ENCODE assay signal across 18 cellular contexts in the genomic region with DNA sequence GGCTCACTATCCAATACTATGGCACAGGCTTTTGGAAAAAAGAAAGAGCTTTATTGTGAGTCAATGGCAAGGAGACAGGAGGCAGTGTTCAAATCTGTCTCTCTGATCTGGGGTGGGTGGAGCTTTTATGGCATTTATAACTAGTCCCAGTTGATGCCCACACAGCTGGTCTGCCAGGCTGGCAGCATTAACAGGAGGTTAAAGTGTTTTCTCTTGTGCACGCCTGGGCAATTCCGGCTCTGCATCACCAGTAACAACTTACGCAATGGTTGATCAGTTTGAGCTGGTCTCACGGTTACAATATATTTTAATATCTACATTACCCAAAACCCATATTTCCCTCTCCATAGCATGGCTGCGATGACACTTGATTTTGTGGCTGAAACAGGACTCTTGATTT. TPM values are rescaled to one million over a fixed set of nuclear protein-coding genes. Genes with fewer than 3 reads are reported as not detected.
"Had no signal": no experiment of that assay in that cellular context is flagged by ENCODE, and none has a peak within 500 bp of the region (broad histone marks: within the 10 kb centered on the region; RNA-seq: fewer than 3 reads in every experiment).

No MANE protein-coding gene starts in this region.

- H3K27ac ChIP-seq: foreskin keratinocyte, right atrium auricular region had no signal

- H3K27me3 ChIP-seq: right atrium auricular region had no signal

- H3K36me3 ChIP-seq: right atrium auricular region had no signal

- DNase-seq: activated CD4-positive, alpha-beta T cell treated with anti-CD3 and anti-CD28 coated beads for 36 hours; activated CD4-positive, alpha-beta T cell treated with anti-CD3 and anti-CD28 coated beads, Interleukin-2, amount 50 U/mL, for 48 hours; activated gamma-delta T cell treated with Interleukin-2 at 50 U/mL for 16 hours; activated T-cell treated with anti-CD3 and anti-CD28 coated beads for 4 hours; dermis blood vessel endothelial cell; effector memory CD8-positive, alpha-beta T cell; foreskin keratinocyte; glutamatergic neuron; hippocampal formation; midbrain; nephron progenitor cell; nucleus accumbens; small intestine; stimulated activated CD4-positive, alpha-beta T cell treated with anti-CD3 and anti-CD28 coated beads, Interleukin-4, amount 100 ng/mL, for 1 hour; stimulated activated naive CD8-positive, alpha-beta T cell treated with anti-CD3 and anti-CD28 coated beads, Interleukin-15, amount 100 ng/mL, for 72 hours had no signal

- H3K4me3 ChIP-seq: lung, right atrium auricular region had no signal

- ATAC-seq: activated CD4-positive, alpha-beta T cell treated with anti-CD3 and anti-CD28 coated beads for 36 hours; activated naive CD4-positive, alpha-beta T cell treated with anti-CD3 and anti-CD28 coated beads, Interleukin-2, amount 50 U/mL, for 72 hours; effector memory CD8-positive, alpha-beta T cell; foreskin keratinocyte; stimulated activated naive CD8-positive, alpha-beta T cell treated with anti-CD3 and anti-CD28 coated beads, Interleukin-15, amount 100 ng/mL, for 72 hours had no signal

- H3K4me1 ChIP-seq: foreskin keratinocyte, right atrium auricular region had no signal

RNA-seq across cellular contexts. Expression of a gene that starts 15.1 kb away (rescaled TPM):
- total RNA-seq: foreskin keratinocyte had no signal
- polyA plus RNA-seq: foreskin keratinocyte had no signal
